Comparison of ENCODE assay signal across 22 cellular contexts in genomic region chr13:99208185-99208584, GRCh38. TPM values are rescaled to one million over a fixed set of nuclear protein-coding genes. Genes with fewer than 3 reads are reported as not detected.
"Had no signal": no experiment of that assay in that cellular context is flagged by ENCODE, and none has a peak within 500 bp of the region (broad histone marks: within the 10 kb centered on the region; RNA-seq: fewer than 3 reads in every experiment).

No MANE protein-coding gene starts in this region.

- H3K36me3 ChIP-seq: cardiac muscle cell, left lung had no signal

- H3K27me3 Mint-ChIP-seq: activated naive CD8-positive, alpha-beta T cell treated with anti-CD3 and anti-CD28 coated beads for 36 hours; effector memory CD8-positive, alpha-beta T cell; stimulated activated naive B cell treated with anti-CD40 and anti-IgM and Interleukin-4, amounts not matched to agents 10 μg/mL and 1 μg/mL and 100 μg/mL, for 72 hours had no signal

- DNase-seq: activated CD4-positive, alpha-beta T cell treated with anti-CD3 and anti-CD28 coated beads for 1 hour; activated CD4-positive, alpha-beta T cell treated with anti-CD3 and anti-CD28 coated beads, Interleukin-2, amount 50 U/mL, for 4 hours; activated gamma-delta T cell treated with Interleukin-2 at 50 U/mL for 16 hours; activated naive CD8-positive, alpha-beta T cell treated with anti-CD3 and anti-CD28 coated beads for 36 hours; activated T-cell treated with anti-CD3 and anti-CD28 coated beads, Interleukin-2, amount 50 U/mL, for 72 hours; amniotic stem cell; effector memory CD8-positive, alpha-beta T cell; foreskin melanocyte; left lung; nephron progenitor cell; nucleus accumbens; posterior cingulate gyrus; spleen; stimulated activated naive B cell treated with anti-CD40 and anti-IgM and Interleukin-4, amounts not matched to agents 10 μg/mL and 1 μg/mL and 100 μg/mL, for 72 hours; WERI-Rb-1 had no signal

- H3K9me3 ChIP-seq: left lung, spleen had no signal

- H3K27ac ChIP-seq: left lung, spleen, WERI-Rb-1 had no signal

- ATAC-seq: activated T-cell treated with anti-CD3 and anti-CD28 coated beads, Interleukin-2, amount 50 U/mL, for 72 hours; effector memory CD8-positive, alpha-beta T cell; left lung; stimulated activated naive B cell treated with anti-CD40 and anti-IgM and Interleukin-4, amounts not matched to agents 10 μg/mL and 1 μg/mL and 100 μg/mL, for 72 hours had no signal

- H3K27ac Mint-ChIP-seq: activated T-cell treated with anti-CD3 and anti-CD28 coated beads, Interleukin-2, amount 50 U/mL, for 72 hours; mesothelial cell of epicardium had no signal

- H3K27me3 ChIP-seq: cardiac muscle cell, left lung, spleen had no signal

- H3K4me3 Mint-ChIP-seq: activated naive CD8-positive, alpha-beta T cell treated with anti-CD3 and anti-CD28 coated beads for 36 hours; activated T-cell treated with anti-CD3 and anti-CD28 coated beads, Interleukin-2, amount 50 U/mL, for 72 hours; mesothelial cell of epicardium; nephron progenitor cell; stimulated activated naive B cell treated with anti-CD40 and anti-IgM and Interleukin-4, amounts not matched to agents 10 μg/mL and 1 μg/mL and 100 μg/mL, for 72 hours had no signal

- H3K9me3 Mint-ChIP-seq: activated naive CD8-positive, alpha-beta T cell treated with anti-CD3 and anti-CD28 coated beads for 36 hours; activated T-cell treated with anti-CD3 and anti-CD28 coated beads, Interleukin-2, amount 50 U/mL, for 72 hours; effector memory CD8-positive, alpha-beta T cell; mesothelial cell of epicardium; nephron progenitor cell; stimulated activated naive B cell treated with anti-CD40 and anti-IgM and Interleukin-4, amounts not matched to agents 10 μg/mL and 1 μg/mL and 100 μg/mL, for 72 hours had no signal

- H3K4me3 ChIP-seq: cardiac muscle cell, left lung, spleen had no signal

RNA-seq across cellular contexts. Expression of gene GPR18, which starts 50.0 kb away (rescaled TPM):
- total RNA-seq: cardiac muscle cell, chondrocyte, dermis microvascular lymphatic vessel endothelial cell, kidney epithelial cell, lung microvascular endothelial cell, mesothelial cell of epicardium, renal cortical epithelial cell had no signal
